Comparison of ENCODE assay signal across 13 cellular contexts in the genomic region with DNA sequence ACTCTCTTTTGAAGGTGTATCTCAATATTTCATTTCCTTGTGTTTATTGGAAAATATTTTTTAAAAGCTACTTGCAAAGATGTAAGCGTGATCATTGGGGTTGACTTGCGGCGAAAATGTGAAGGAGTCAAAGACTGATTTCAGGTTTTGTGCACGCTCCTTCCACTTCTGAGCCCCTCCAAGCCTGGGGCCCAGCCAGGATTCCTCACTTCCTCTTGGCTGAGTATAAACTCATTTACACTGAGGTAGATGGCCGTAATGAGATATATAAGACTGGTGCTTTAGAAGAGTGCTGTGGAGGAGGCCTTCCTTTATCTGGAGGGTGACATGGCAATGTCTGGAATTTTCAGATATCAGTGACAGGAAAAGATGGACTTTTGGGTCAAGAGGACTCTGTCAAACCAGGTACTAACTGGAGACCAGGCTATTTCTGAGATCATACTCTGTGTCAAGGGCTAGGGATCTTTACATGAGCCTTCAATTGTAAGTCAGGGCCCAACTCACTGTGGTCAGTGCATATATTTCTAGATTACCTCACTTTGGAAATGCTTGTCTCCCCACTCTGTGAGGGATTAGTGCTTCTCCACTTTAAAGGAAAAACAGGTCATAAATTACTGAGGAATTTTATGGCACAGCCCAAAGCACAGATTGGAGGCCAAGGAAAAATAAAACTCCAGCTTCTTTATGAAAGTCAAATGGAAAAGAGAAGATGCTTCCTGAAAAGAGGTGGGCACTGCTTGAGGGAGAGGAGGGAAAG. TPM values are rescaled to one million over a fixed set of nuclear protein-coding genes. Genes with fewer than 3 reads are reported as not detected.
DNase-seq lines count a peak whose midpoint lies in the region; ATAC-seq and TF ChIP-seq lines count a peak whose summit lies in the region.
"Had no signal": no experiment of that assay in that cellular context is flagged by ENCODE, and none has a peak within 500 bp of the region (broad histone marks: within the 10 kb centered on the region; RNA-seq: fewer than 3 reads in every experiment).

No MANE protein-coding gene starts in this region.

- peak overlapping the region in 7 of 11 experiments; percentile 19 to 73 (median 63); a peak in 10 of 22 replicates for H3K9ac ChIP-seq in BLaER1 treated with 17β-estradiol and CSF1 and Interleukin-3, amounts not matched to agents 10 nM and 100 nM
- H3K9ac ChIP-seq in rectal smooth muscle tissue (ENCODE audit: low read length) = no peak overlapping the region

- intact Hi-C loops in PC-9 (cut with micrococcal nuclease; ENCODE audit: unreplicated experiment) = no loop called here

- H3K27me3 ChIP-seq in BLaER1 treated with 17β-estradiol and CSF1 and Interleukin-3, amounts not matched to agents 10 nM and 100 nM = no peaks in the 10 kb centered on the region
- H3K27me3 ChIP-seq in PC-9 (ENCODE audit: insufficient read depth, low read depth) (no peaks in the 10 kb centered on the region), rectal smooth muscle tissue (ENCODE audit: control insufficient read depth, insufficient read depth, low read length) (no peaks in the 10 kb centered on the region)
- H3K27me3 ChIP-seq: gastrocnemius medialis had no signal

- DNase-seq in PC-9 (peak in 1 of 2 experiments; percentile 47), fibroblast of villous mesenchyme (ENCODE audit: low read depth) (peak; percentile 86), D341Med (ENCODE audit: low spot score) (no peak), activated gamma-delta T cell treated with Interleukin-2 at 50 U/mL for 16 hours (no peak)
- DNase-seq in activated CD4-positive, alpha-beta T cell treated with anti-CD3 and anti-CD28 coated beads, Interleukin-2, amount 50 U/mL, for 1 hour = no peak
- DNase-seq: activated CD4-positive, CD25-positive, alpha-beta regulatory T cell treated with anti-CD3 and anti-CD28 coated beads, Interleukin-2, amount 50 U/mL, for 72 hours; DMS53; gastrocnemius medialis; NCI-H2227 treated with DMSO at 0.1 percent for 48 hours had no signal

- peaks cover 88% of the 10 kb centered on the region for H3K79me2 ChIP-seq in PC-9 (ENCODE audit: low read depth)

- H3K9me3 ChIP-seq in BLaER1 treated with 17β-estradiol and CSF1 and Interleukin-3, amounts not matched to agents 10 nM and 100 nM (replicated peaks in 1 of 11) = peaks cover 0 to 5% (median 0%) of the 10 kb centered on the region in 11 experiments; a peak in 1 of 22 replicates
- H3K9me3 ChIP-seq in PC-9 (ENCODE audit: insufficient read depth, low read depth) = no peaks in the 10 kb centered on the region
- H3K9me3 ChIP-seq: gastrocnemius medialis, thoracic aorta had no signal

- peak overlapping the region; percentile 7; the same call in 1 of the 2 replicates for H2AFZ ChIP-seq in PC-9

- peaks cover 37% of the 10 kb centered on the region for H3F3A ChIP-seq in PC-9 (ENCODE audit: insufficient read depth, low read depth)

- CTCF ChIA-PET in PC-9 (lab: Charles Lee) = no interaction called here

- H3K4me2 ChIP-seq in BLaER1 treated with 17β-estradiol and CSF1 and Interleukin-3, amounts not matched to agents 10 nM and 100 nM = peak overlapping the region; percentile 61 to 85 (median 76)
- H3K4me2 ChIP-seq in PC-9 = peak overlapping the region; percentile 74

- H3K4me1 ChIP-seq in BLaER1 treated with 17β-estradiol and CSF1 and Interleukin-3, amounts not matched to agents 10 nM and 100 nM = peaks cover 36 to 96% (median 74%) of the 10 kb centered on the region in 10 experiments
- H3K4me1 ChIP-seq in PC-9 (replicated peaks; ENCODE audit: insufficient read depth) = peaks cover 79% of the 10 kb centered on the region
- H3K4me1 ChIP-seq in rectal smooth muscle tissue (ENCODE audit: control insufficient read depth, insufficient read depth, low read length) = peaks cover 18% of the 10 kb centered on the region

- TF ChIP-seq CTCF in PC-9 (conservative IDR thresholded peaks at IDR 0.05) (no peak), fibroblast of villous mesenchyme (IDR thresholded peaks at IDR 0.05; ENCODE audit: insufficient read depth, low read depth, low read length) (no peak)

- H3K27ac ChIP-seq in BLaER1 treated with 17β-estradiol and CSF1 and Interleukin-3, amounts not matched to agents 10 nM and 100 nM = peak overlapping the region in 9 of 11 experiments; percentile 58 to 78 (median 69); a peak in 18 of 22 replicates
- H3K27ac ChIP-seq in PC-9 (peak overlapping the region; percentile 94), rectal smooth muscle tissue (ENCODE audit: low read depth, low read length) (peak overlapping the region; percentile 16)
- H3K27ac ChIP-seq: gastrocnemius medialis, thoracic aorta had no signal

- H3K9me2 ChIP-seq in PC-9 (ENCODE audit: insufficient read depth) = no peaks in the 10 kb centered on the region

- peaks cover 0 to 60% (median 36%) of the 10 kb centered on the region in 11 experiments; a peak in 16 of 22 replicates for H3K36me3 ChIP-seq in BLaER1 treated with 17β-estradiol and CSF1 and Interleukin-3, amounts not matched to agents 10 nM and 100 nM
- no peaks in the 10 kb centered on the region for H3K36me3 ChIP-seq in PC-9 (ENCODE audit: low read depth)
- H3K36me3 ChIP-seq in rectal smooth muscle tissue (ENCODE audit: control insufficient read depth, insufficient read depth, low read length) = no peaks in the 10 kb centered on the region
- H3K36me3 ChIP-seq: gastrocnemius medialis, thoracic aorta had no signal

- ATAC-seq in HG03457 (IDR thresholded peaks at IDR 0.05; ENCODE audit: unreplicated experiment) = no peak
- ATAC-seq: gastrocnemius medialis had no signal

- H4K20me1 ChIP-seq in BLaER1 treated with 17β-estradiol and CSF1 and Interleukin-3, amounts not matched to agents 10 nM and 100 nM = peaks cover 0 to 100% (median 89%) of the 10 kb centered on the region in 11 experiments; a peak in 14 of 22 replicates
- H4K20me1 ChIP-seq in PC-9 (ENCODE audit: insufficient read depth) = no peaks in the 10 kb centered on the region

- no peak overlapping the region; a peak in 1 of 20 replicates for H3K4me3 ChIP-seq in BLaER1 treated with 17β-estradiol and CSF1 and Interleukin-3, amounts not matched to agents 10 nM and 100 nM
- H3K4me3 ChIP-seq in PC-9 (peak overlapping the region; percentile 32; the same call in 1 of the 2 replicates), fibroblast of villous mesenchyme (ENCODE audit: low read depth, low read length) (no peak overlapping the region), rectal smooth muscle tissue (ENCODE audit: low read length) (no peak overlapping the region)
- H3K4me3 ChIP-seq: gastrocnemius medialis, thoracic aorta had no signal

- no TSS peak for BruUV-seq in PC-9 (replicated peaks; lab: Mats Ljungman, UMichigan)

- POLR2A ChIA-PET in PC-9 (lab: Charles Lee; ENCODE audit: unreplicated experiment) = no interaction called here

RNA-seq across cellular contexts. Expression of a gene that starts 22.7 kb away (rescaled TPM):
- total RNA-seq in PC-9 (2021) = 21.7 and 24.0 TPM in 2 replicates
- total RNA-seq in fibroblast of villous mesenchyme = 19.0 and 27.2 TPM in 2 replicates

Comparison
In these comparisons a context has a peak if more than half of its experiments do, and no peak if none do; other contexts are left out.
1. H3K27ac ChIP-seq: peak in every context shown above with its lines; median percentile 94 in PC-9; 69 in BLaER1 treated with 17β-estradiol and CSF1 and Interleukin-3, amounts not matched to agents 10 nM and 100 nM; 16 in rectal smooth muscle tissue.